ENCODE assay signal across 14 cellular contexts in genomic region chr13:36475468-36475867, GRCh38. TPM values are rescaled to one million over a fixed set of nuclear protein-coding genes. Genes with fewer than 3 reads are reported as not detected.
DNase-seq lines count a peak whose midpoint lies in the region; ATAC-seq and TF ChIP-seq lines count a peak whose summit lies in the region.
"Had no signal": no experiment of that assay in that cellular context is flagged by ENCODE, and none has a peak within 500 bp of the region (broad histone marks: within the 10 kb centered on the region; RNA-seq: fewer than 3 reads in every experiment).

No MANE protein-coding gene starts in this region.

- no peaks in the 10 kb centered on the region for H3K4me1 ChIP-seq in ovary (ENCODE audit: insufficient read depth)
- H3K4me1 ChIP-seq: upper lobe of left lung had no signal

- 78 to 89% (median 78%) methylated on average over 2 of the region's 2 CpGs for WGBS in ovary, 3 donors

- no peak overlapping the region for H3K27ac ChIP-seq in ovary
- H3K27ac ChIP-seq: epithelial cell of prostate, upper lobe of left lung had no signal

- no peaks in the 10 kb centered on the region for H3K27me3 ChIP-seq in ovary
- H3K27me3 ChIP-seq: upper lobe of left lung had no signal

- H3K36me3 ChIP-seq in ovary, result no peaks in the 10 kb centered on the region
- H3K36me3 ChIP-seq: upper lobe of left lung had no signal

- DNase-seq in SIG-M5 treated with dmso at 0.1 percent for 504 hours (lab: John Stamatoyannopoulos, UW; ENCODE audit: unreplicated experiment) (peak; percentile 7), SIG-M5 (lab: John Stamatoyannopoulos, UW) (no peak), M059J (ENCODE audit: low read depth) (peak; percentile 12), astrocyte of the hippocampus (ENCODE audit: low read depth, low spot score) (peak; percentile 53), kidney tubule cell (ENCODE audit: low spot score) (peak; percentile 19), ovary (no peak)
- no peak for DNase-seq in stimulated activated CD4-positive, alpha-beta T cell treated with anti-CD3 and anti-CD28 coated beads, Interleukin-1b, Interleukin-23, amount 100 ng/mL, for 48 hours
- DNase-seq: islet precursor cell; natural killer cell; NCI-H345; stimulated activated CD8-positive, alpha-beta memory T cell treated with anti-CD3 and anti-CD28 coated beads, Interleukin-4, amount 100 ng/mL, for 48 hours; upper lobe of left lung had no signal

- ATAC-seq in GM19023 (IDR thresholded peaks at IDR 0.05; ENCODE audit: unreplicated experiment), result no peak
- ATAC-seq: natural killer cell had no signal

- TF ChIP-seq POLR2A in ovary (IDR thresholded peaks at IDR 0.05), result no peak

- intact Hi-C loops in ovary (cut with DNase I), result no loop called here

- TF ChIP-seq EP300 in ovary (IDR thresholded peaks at IDR 0.05), result no peak

- TF ChIP-seq CTCF in ovary (IDR thresholded peaks at IDR 0.05), result no peak

- no peak overlapping the region for H3K4me3 ChIP-seq in ovary
- H3K4me3 ChIP-seq: upper lobe of left lung had no signal

- no peaks in the 10 kb centered on the region for H3K9me3 ChIP-seq in ovary
- H3K9me3 ChIP-seq: upper lobe of left lung had no signal

RNA-seq across cellular contexts. Expression of gene CCNA1, which starts 43.2 kb away (rescaled TPM):
- 0.05 and 0.32 TPM in 2 replicates for total RNA-seq in M059J (2014; rRNA removed; shearing (Covaris generic))
- 10 to 100 TPM in 1 of 7 donors, 1 to 10 TPM in 2, under 1 TPM in 2, not detected in 2; 0.24 to 12.5 (median 1.6) TPM for total RNA-seq in ovary
- 1 to 10 TPM in 1 of 2 donors, under 1 TPM in 1; 0.13 to 1.1 TPM for polyA plus RNA-seq in ovary

Comparison
In these comparisons a context has a peak if more than half of its experiments do, and no peak if none do; other contexts are left out.
1. DNase-seq: peak in SIG-M5 treated with dmso at 0.1 percent for 504 hours (single experiment), M059J (single experiment), astrocyte of the hippocampus (single experiment) and kidney tubule cell (single experiment); none in SIG-M5 (single experiment), stimulated activated CD4-positive, alpha-beta T cell treated with anti-CD3 and anti-CD28 coated beads, Interleukin-1b, Interleukin-23, amount 100 ng/mL, for 48 hours (single experiment) and ovary (0 of 5).